22 cellular contexts compared by ENCODE assay signal in the genomic region with DNA sequence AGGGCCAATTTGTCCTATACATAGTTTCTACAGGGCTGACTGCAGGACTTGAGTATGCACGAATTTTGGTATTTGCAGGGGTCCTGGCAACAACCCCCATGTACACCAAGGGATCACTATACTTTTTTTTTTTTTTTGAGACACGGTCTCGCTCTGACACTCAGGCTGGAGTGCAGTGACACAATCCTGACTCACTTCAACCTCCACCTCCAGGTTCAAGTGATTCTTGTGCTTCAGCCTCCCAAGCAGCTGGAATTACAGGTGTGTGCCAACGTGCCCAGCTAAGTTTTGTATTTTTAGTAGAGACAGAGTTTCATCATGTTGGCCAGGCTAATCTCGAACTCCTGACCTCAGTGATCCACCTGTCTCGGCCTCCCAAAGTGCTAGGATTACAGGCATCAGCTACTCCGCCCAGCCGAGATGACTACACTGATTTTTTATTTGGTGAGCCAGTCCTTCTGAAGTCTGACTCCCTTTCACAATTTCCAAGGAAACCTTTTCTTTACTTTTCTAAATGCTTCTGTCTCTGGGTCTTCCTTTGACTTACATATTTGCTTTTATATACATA.
"Had no signal": no experiment of that assay in that cellular context is flagged by ENCODE, and none has a peak within 500 bp of the region (broad histone marks: within the 10 kb centered on the region; RNA-seq: fewer than 3 reads in every experiment).

No MANE protein-coding gene starts in this region.

- H3K4me1 ChIP-seq: colonic mucosa, right lobe of liver had no signal

- H3K4me3 ChIP-seq: colonic mucosa, lung, mucosa of descending colon, right lobe of liver, skin epidermis, thoracic aorta had no signal

- H3K27ac ChIP-seq: colonic mucosa, right lobe of liver, skin epidermis, thoracic aorta had no signal

- ATAC-seq: activated CD8-positive, alpha-beta T cell treated with anti-CD3 and anti-CD28 coated beads for 36 hours; activated T-cell treated with anti-CD3 and anti-CD28 coated beads, Interleukin-2, amount 50 U/mL, for 4 hours; activated T-helper 17 cell treated with anti-CD3 and anti-CD28 coated beads, Interleukin-2, amount 50 U/mL, for 72 hours; left lobe of liver; mucosa of descending colon; natural killer cell treated with Interleukin-12 subunit alpha and Interleukin-12 subunit beta and Interleukin-15 and Interleukin-18, amount 100 ng/mL, for 72 hours; right lobe of liver; stimulated activated naive CD8-positive, alpha-beta T cell treated with anti-CD3 and anti-CD28 coated beads, Interleukin-15, Interleukin-2, amounts not matched to agents 100 U/mL and 50 U/mL, for 24 hours had no signal

- DNase-seq: activated CD4-positive, alpha-beta T cell treated with anti-CD3 and anti-CD28 coated beads for 1 hour; activated CD4-positive, alpha-beta T cell treated with anti-CD3 and anti-CD28 coated beads, Interleukin-2, amount 50 U/mL, for 1 hour; activated CD8-positive, alpha-beta T cell treated with anti-CD3 and anti-CD28 coated beads for 36 hours; activated gamma-delta T cell treated with Interleukin-2 at 50 U/mL for 16 hours; activated naive CD4-positive, alpha-beta T cell treated with anti-CD3 and anti-CD28 coated beads, Interleukin-2, amount 50 U/mL, for 16 hours; activated T-cell treated with anti-CD3 and anti-CD28 coated beads, Interleukin-2, amount 50 U/mL, for 4 hours; colonic mucosa; effector CD8-positive, alpha-beta T cell; erythroblast; mucosa of descending colon; right lobe of liver; stimulated activated CD4-positive, alpha-beta T cell treated with anti-CD3 and anti-CD28 coated beads, Interleukin-12 subunit alpha, Interleukin-12 subunit beta, amount 100 ng/mL, for 4 hours; stimulated activated CD4-positive, alpha-beta T cell treated with anti-CD3 and anti-CD28 coated beads, Interleukin-4, amount 100 ng/mL, for 1 hour; stimulated activated naive CD8-positive, alpha-beta T cell treated with anti-CD3 and anti-CD28 coated beads, Interleukin-15, Interleukin-2, amounts not matched to agents 100 U/mL and 50 U/mL, for 24 hours; T-helper 9 cell; trophoblast cell had no signal

- H3K9me3 ChIP-seq: colonic mucosa, mucosa of descending colon, right lobe of liver, thoracic aorta had no signal

- H3K36me3 ChIP-seq: colonic mucosa, right lobe of liver, thoracic aorta had no signal

- H3K27me3 ChIP-seq: colonic mucosa, right lobe of liver had no signal
